In genomic region chr5:58838732-58839131, GRCh38 we compare ENCODE assay signal across 29 cellular contexts.
"Had no signal": no experiment of that assay in that cellular context is flagged by ENCODE, and none has a peak within 500 bp of the region (broad histone marks: within the 10 kb centered on the region; RNA-seq: fewer than 3 reads in every experiment).

No MANE protein-coding gene starts in this region.

- H3K27ac ChIP-seq: colonic mucosa, coronary artery, dorsolateral prefrontal cortex, epithelial cell of prostate, esophagus muscularis mucosa, esophagus squamous epithelium, foreskin keratinocyte, gastrocnemius medialis, gastroesophageal sphincter, heart left ventricle, heart right ventricle had no signal

- H3K36me3 ChIP-seq: colonic mucosa, esophagus muscularis mucosa, esophagus squamous epithelium, gastrocnemius medialis, gastroesophageal sphincter, heart left ventricle, heart right ventricle had no signal

- H3K4me3 ChIP-seq: colonic mucosa, coronary artery, dorsolateral prefrontal cortex, esophagus muscularis mucosa, esophagus squamous epithelium, gastrocnemius medialis, gastroesophageal sphincter, heart left ventricle, heart right ventricle had no signal

- DNase-seq: colonic mucosa; cortex of kidney; dermis blood vessel endothelial cell; dorsolateral prefrontal cortex; effector CD4-positive, alpha-beta T cell; effector CD8-positive, alpha-beta T cell; effector memory CD4-positive, alpha-beta T cell; effector memory CD8-positive, alpha-beta T cell; endodermal cell; erythroblast; esophagus squamous epithelium; foreskin fibroblast; foreskin keratinocyte; foreskin melanocyte; gastrocnemius medialis; glutamatergic neuron; head of caudate nucleus; heart left ventricle; heart right ventricle had no signal

- H3K4me1 Mint-ChIP-seq: endodermal cell had no signal

- H3K27me3 Mint-ChIP-seq: dendritic cell treated with granulocyte-macrophage colony-stimulating factor and Interleukin-4, amounts not matched to agents 40 ng/mL and 50 ng/mL, for 4 days had no signal

- H3K4me1 ChIP-seq: colonic mucosa, esophagus muscularis mucosa, esophagus squamous epithelium, gastrocnemius medialis, gastroesophageal sphincter, heart left ventricle, heart right ventricle had no signal

- H3K9me3 ChIP-seq: colonic mucosa, gastrocnemius medialis had no signal

- H3K27ac Mint-ChIP-seq: dendritic cell treated with granulocyte-macrophage colony-stimulating factor and Interleukin-4, amounts not matched to agents 40 ng/mL and 50 ng/mL, for 4 days; effector memory CD8-positive, alpha-beta T cell; endodermal cell had no signal

- ATAC-seq: effector memory CD8-positive, alpha-beta T cell; esophagus mucosa; foreskin keratinocyte; gastrocnemius medialis; gastroesophageal sphincter; heart left ventricle; heart right ventricle had no signal

- FAIRE-seq: colon, endometrium, endothelial cell of umbilical vein, frontal cortex had no signal

- H3K27me3 ChIP-seq: colonic mucosa, dorsolateral prefrontal cortex, esophagus muscularis mucosa, esophagus squamous epithelium, gastrocnemius medialis, gastroesophageal sphincter, heart left ventricle had no signal

- H3K9me3 Mint-ChIP-seq: effector memory CD8-positive, alpha-beta T cell had no signal

- H3K4me3 Mint-ChIP-seq: dendritic cell treated with granulocyte-macrophage colony-stimulating factor and Interleukin-4, amounts not matched to agents 40 ng/mL and 50 ng/mL, for 4 days; effector memory CD8-positive, alpha-beta T cell; endodermal cell had no signal
